ENCODE assay signal across 1 cellular context in genomic region chr1:88134983-88135921, GRCh38.
A peak's percentile ranks its signal among the peaks of the same experiment; 100 is the strongest.
TF ChIP-seq lines count a peak whose summit lies in the region.

No MANE protein-coding gene starts in this region.

TF ChIP-seq in GM23338, 12 proteins besides CTCF, POLR2A, EP300 and RAD21:
- peak; percentile 54 for TF ChIP-seq ZNF462 (CRISPR knock-in tag; IDR thresholded peaks at IDR 0.05)
- no peak for TF ChIP-seq EZH2 (IDR thresholded peaks at IDR 0.05; ENCODE audit: low read depth, unreplicated experiment)
- no peak for TF ChIP-seq ZNF114 (CRISPR knock-in tag; IDR thresholded peaks at IDR 0.05)
- no peak for TF ChIP-seq EZH2phosphoT487 (IDR thresholded peaks at IDR 0.05; ENCODE audit: unreplicated experiment)
- no peak for TF ChIP-seq POLR2AphosphoS5 (IDR thresholded peaks at IDR 0.05; ENCODE audit: low read depth)
- no peak for TF ChIP-seq REST (IDR thresholded peaks at IDR 0.05; ENCODE audit: unreplicated experiment)
- no peak for TF ChIP-seq CREB1 (CRISPR knock-in tag; IDR thresholded peaks at IDR 0.05; ENCODE audit: low read depth)
- no peak for TF ChIP-seq ETS1 (IDR thresholded peaks at IDR 0.05)
- TF ChIP-seq ZNF331 (CRISPR knock-in tag; IDR thresholded peaks at IDR 0.05; ENCODE audit: low read depth): no peak
- TF ChIP-seq JUNB (IDR thresholded peaks at IDR 0.05; ENCODE audit: unreplicated experiment): no peak
- no peak for TF ChIP-seq STAT1 (IDR thresholded peaks at IDR 0.05; ENCODE audit: unreplicated experiment)
- TF ChIP-seq NANOG (IDR thresholded peaks at IDR 0.05; ENCODE audit: borderline replicate concordance): peak; percentile 30; the same call in 1 of the 2 replicates
